In genomic region chr1:98333406-98333805, GRCh38 we compare ENCODE assay signal across 22 cellular contexts.
DNase-seq lines count a peak whose midpoint lies in the region; ATAC-seq and TF ChIP-seq lines count a peak whose summit lies in the region.
"Had no signal": no experiment of that assay in that cellular context is flagged by ENCODE, and none has a peak within 500 bp of the region (broad histone marks: within the 10 kb centered on the region; RNA-seq: fewer than 3 reads in every experiment).

No MANE protein-coding gene starts in this region.

- H2AK5ac ChIP-seq in IMR-90 (ENCODE audit: low read depth, low read length): 0 out of 2 replicates have a peak overlapping the region, but pooled peaks have one; percentile 7

- intact Hi-C loops in IMR-90 (cut with micrococcal nuclease): no loop called here
- intact Hi-C loops in PC-9 (cut with micrococcal nuclease; ENCODE audit: unreplicated experiment): no loop called here

- no peak for ATAC-seq in IMR-90 (ENCODE audit: low read depth)
- peak; percentile 38 for ATAC-seq in foreskin keratinocyte
- ATAC-seq in HG02970 (IDR thresholded peaks at IDR 0.05; ENCODE audit: low FRiP score, unreplicated experiment): no peak
- ATAC-seq in HG03108 (IDR thresholded peaks at IDR 0.05; ENCODE audit: unreplicated experiment): no peak
- ATAC-seq: GM12878 had no signal

- no peak overlapping the region for H3K23ac ChIP-seq in IMR-90 (ENCODE audit: low read depth, low read length)

- H2BK120ac ChIP-seq in IMR-90 (ENCODE audit: low read depth, low read length): no peak overlapping the region

- H4K20me1 ChIP-seq in IMR-90 (ENCODE audit: insufficient read depth, low read length) (no peaks in the 10 kb centered on the region), PC-9 (ENCODE audit: insufficient read depth) (no peaks in the 10 kb centered on the region)

- in situ Hi-C loops in IMR-90 (cut with MboI; ENCODE audit: low sequenced_read_pairs): no loop called here

- H3K9me3 Mint-ChIP-seq in progenitor cell of endocrine pancreas (ENCODE audit: low read depth): peaks cover 8% of the 10 kb centered on the region
- H3K9me3 Mint-ChIP-seq: T-helper 1 cell treated with Interleukin-12 subunit alpha and Interleukin-12 subunit beta and Interleukin-4 antibody, amounts not matched to agents 30 μg/mL and 1 μg/mL, for 36 hours had no signal

- H3K4me1 ChIP-seq in IMR-90 (ENCODE audit: control insufficient read depth, insufficient read depth, low read length): 0 out of 2 replicates have a peak, but pooled peaks cover 2% of the 10 kb centered on the region
- H3K4me1 ChIP-seq in PC-9 (replicated peaks; ENCODE audit: insufficient read depth): peaks cover 9% of the 10 kb centered on the region; the same call in 1 of the 2 replicates
- H3K4me1 ChIP-seq in foreskin keratinocyte: peaks cover 17% of the 10 kb centered on the region
- H3K4me1 ChIP-seq: Caco-2, HAP-1 had no signal

- H3K9me3 ChIP-seq in IMR-90 (ENCODE audit: control insufficient read depth, insufficient read depth, low read length) (no peaks in the 10 kb centered on the region), PC-9 (ENCODE audit: insufficient read depth, low read depth) (peaks cover 12% of the 10 kb centered on the region)
- H3K9me3 ChIP-seq: Caco-2, HAP-1, MG63 had no signal

- dilution Hi-C loops in IMR-90 (cut with HindIII; ENCODE audit: low sequenced_read_pairs, unreplicated experiment): no loop called here

- POLR2A ChIA-PET in IMR-90 (lab: Charles Lee; ENCODE audit: unreplicated experiment) (no interaction called here), PC-9 (lab: Charles Lee; ENCODE audit: unreplicated experiment) (no interaction called here)

- no peaks in the 10 kb centered on the region for H3F3A ChIP-seq in PC-9 (ENCODE audit: insufficient read depth, low read depth)

- no peak overlapping the region; the same call in 2 of the 3 replicates for H2BK15ac ChIP-seq in IMR-90 (ENCODE audit: low read depth, low read length)

- TF ChIP-seq CTCF in IMR-90 (conservative IDR thresholded peaks at IDR 0.05; ENCODE audit: low read depth, low read length) (no peak), PC-9 (conservative IDR thresholded peaks at IDR 0.05) (no peak), foreskin keratinocyte (conservative IDR thresholded peaks at IDR 0.05) (no peak), progenitor cell of endocrine pancreas (IDR thresholded peaks at IDR 0.05; ENCODE audit: unreplicated experiment) (no peak)

- H2BK20ac ChIP-seq in IMR-90 (ENCODE audit: low read depth, low read length): no peak overlapping the region

- BruUV-seq in IMR-90 (replicated peaks; lab: Mats Ljungman, UMichigan) (no TSS peak), PC-9 (replicated peaks; lab: Mats Ljungman, UMichigan) (no TSS peak)

- no peaks in the 10 kb centered on the region for H3K36me3 ChIP-seq in IMR-90 (ENCODE audit: control insufficient read depth, insufficient read depth, low read length)
- no peaks in the 10 kb centered on the region for H3K36me3 ChIP-seq in PC-9 (ENCODE audit: low read depth)
- H3K36me3 ChIP-seq: HAP-1, MG63 had no signal

- H3K9me2 ChIP-seq in PC-9 (ENCODE audit: insufficient read depth): 0 out of 2 replicates have a peak, but pooled peaks cover 3% of the 10 kb centered on the region

- no peak overlapping the region for H4K8ac ChIP-seq in IMR-90 (ENCODE audit: low read depth in 2 of 2, low read length in 2 of 2)

- no peak overlapping the region for H3K4me2 ChIP-seq in IMR-90 (ENCODE audit: low read depth, low read length)
- no peak overlapping the region for H3K4me2 ChIP-seq in PC-9

- H3K9me1 ChIP-seq in IMR-90 (ENCODE audit: insufficient read depth, low read length): no peaks in the 10 kb centered on the region

- CTCF ChIA-PET in IMR-90 (lab: Yijun Ruan, JAX) (no interaction called here), PC-9 (lab: Charles Lee) (no interaction called here)

- H3K4me3 Mint-ChIP-seq in progenitor cell of endocrine pancreas (ENCODE audit: low read depth): no peak overlapping the region
- H3K4me3 Mint-ChIP-seq: CD4-positive, CD25-positive, alpha-beta regulatory T cell; IgD-negative memory B cell; T-helper 1 cell treated with Interleukin-12 subunit alpha and Interleukin-12 subunit beta and Interleukin-4 antibody, amounts not matched to agents 30 μg/mL and 1 μg/mL, for 36 hours had no signal

- no peak overlapping the region for H3K4ac ChIP-seq in IMR-90 (ENCODE audit: low read depth, low read length)

- no peaks in the 10 kb centered on the region for H3K27me3 Mint-ChIP-seq in progenitor cell of endocrine pancreas
- H3K27me3 Mint-ChIP-seq: CD4-positive, CD25-positive, alpha-beta regulatory T cell; IgD-negative memory B cell had no signal

- H3K27me3 ChIP-seq in IMR-90 (ENCODE audit: control insufficient read depth, insufficient read depth, low read length) (no peaks in the 10 kb centered on the region), PC-9 (ENCODE audit: insufficient read depth, low read depth) (no peaks in the 10 kb centered on the region), foreskin keratinocyte (no peaks in the 10 kb centered on the region)
- H3K27me3 ChIP-seq: MG63 had no signal

- peak overlapping the region; percentile 1 for H3K27ac Mint-ChIP-seq in progenitor cell of endocrine pancreas
- H3K27ac Mint-ChIP-seq: CD4-positive, CD25-positive, alpha-beta regulatory T cell; IgD-negative memory B cell; T-helper 1 cell treated with Interleukin-12 subunit alpha and Interleukin-12 subunit beta and Interleukin-4 antibody, amounts not matched to agents 30 μg/mL and 1 μg/mL, for 36 hours had no signal

- WGBS in IMR-90 (ENCODE audit: extremely low coverage in 2 of 2, insufficient read length in 1 of 2), 2 experiments: 100% methylated on average over 2 of the region's 3 CpGs; no CpG with 5 or more reads in 1 of the 2 experiments

- H3K36me3 Mint-ChIP-seq in progenitor cell of endocrine pancreas (ENCODE audit: insufficient read depth): no peaks in the 10 kb centered on the region
- H3K36me3 Mint-ChIP-seq: CD4-positive, CD25-positive, alpha-beta regulatory T cell; IgD-negative memory B cell had no signal

- no peak overlapping the region for H3K14ac ChIP-seq in IMR-90 (replicated peaks; ENCODE audit: low read depth, low read length)

- peaks cover 17% of the 10 kb centered on the region for H3K4me1 Mint-ChIP-seq in progenitor cell of endocrine pancreas (ENCODE audit: low read depth)
- H3K4me1 Mint-ChIP-seq: CD4-positive, CD25-positive, alpha-beta regulatory T cell; IgD-negative memory B cell had no signal

- H3K4me3 ChIP-seq in IMR-90 (ENCODE audit: insufficient read depth, low read depth, low read length): no peak overlapping the region
- H3K4me3 ChIP-seq in PC-9: no peak overlapping the region
- H3K4me3 ChIP-seq: GM12878, HAP-1, MG63 had no signal

- H3K79me1 ChIP-seq in IMR-90 (ENCODE audit: low read depth in 1 of 2, low read length in 2 of 2): no peaks in the 10 kb centered on the region

- H3K9ac ChIP-seq in IMR-90 (ENCODE audit: low read depth, low read length): no peak overlapping the region

- no peak overlapping the region for H3K56ac ChIP-seq in IMR-90 (ENCODE audit: extremely low read depth, insufficient read depth, low read length)

- H4K91ac ChIP-seq in IMR-90 (ENCODE audit: insufficient read depth, low read depth, low read length): no peak overlapping the region

- TF ChIP-seq RAD21 in IMR-90 (IDR thresholded peaks at IDR 0.05; ENCODE audit: low read length): no peak

- H3K79me2 ChIP-seq in PC-9 (ENCODE audit: low read depth): no peaks in the 10 kb centered on the region

- DNase-seq in IMR-90 (no peak), PC-9 (no peak), foreskin keratinocyte (peak in 1 of 2 donors; percentile 59), progenitor cell of endocrine pancreas (ENCODE audit: low spot score, unreplicated experiment) (no peak), T-helper 2 cell (no peak)
- DNase-seq: Caco-2; CD4-positive, CD25-positive, alpha-beta regulatory T cell; DMS 273 treated with DMSO at 0.1 percent for 48 hours; DND-41; MG63; NCI-H1436 treated with DMSO at 0.1 percent for 48 hours; NCI-H1930; NCI-H226; NCI-H510A treated with DMSO at 0.1 percent for 48 hours; OCI-M1; Right ventricle myocardium superior had no signal

- H3K27ac ChIP-seq in IMR-90 (ENCODE audit: insufficient read depth, low read length): no peak overlapping the region
- H3K27ac ChIP-seq in PC-9: no peak overlapping the region
- H3K27ac ChIP-seq in foreskin keratinocyte: no peak overlapping the region

- H2BK5ac ChIP-seq in IMR-90 (ENCODE audit: low read depth, low read length, poor library complexity, severe bottlenecking): no peak overlapping the region

- no peak for TF ChIP-seq POLR2A in IMR-90 (IDR thresholded peaks at IDR 0.05; ENCODE audit: low read depth, low read length)

- no peak overlapping the region for H2AFZ ChIP-seq in IMR-90 (replicated peaks; ENCODE audit: low read length, poor library complexity)
- 0 out of 2 replicates have a peak overlapping the region, but pooled peaks have one; percentile 34 for H2AFZ ChIP-seq in PC-9

- no peak overlapping the region for H4K5ac ChIP-seq in IMR-90 (ENCODE audit: low read depth, low read length)

- no peak overlapping the region for H2AK9ac ChIP-seq in IMR-90 (replicated peaks; ENCODE audit: low read depth, low read length, poor library complexity)

- H3K18ac ChIP-seq in IMR-90 (ENCODE audit: low read depth, low read length): no peak overlapping the region

TF ChIP-seq in IMR-90, 13 proteins besides CTCF, POLR2A, EP300 and RAD21 (continues in another document):
- no peak for TF ChIP-seq CEBPB (IDR thresholded peaks at IDR 0.05; ENCODE audit: low read depth, low read length)
- no peak for TF ChIP-seq RCOR1 (IDR thresholded peaks at IDR 0.05; ENCODE audit: insufficient replicate concordance, low read length)
- TF ChIP-seq RFX5 (IDR thresholded peaks at IDR 0.05; ENCODE audit: low read depth, low read length): no peak
- no peak for TF ChIP-seq MAZ (IDR thresholded peaks at IDR 0.05; ENCODE audit: borderline replicate concordance, low read depth, low read length)
- no peak for TF ChIP-seq MXI1 (IDR thresholded peaks at IDR 0.05; ENCODE audit: borderline replicate concordance, low read depth, low read length)
- TF ChIP-seq MAFK (IDR thresholded peaks at IDR 0.05; ENCODE audit: low read depth, low read length): no peak
- no peak for TF ChIP-seq FOS (IDR thresholded peaks at IDR 0.05; ENCODE audit: low read depth, low read length)
- no peak for TF ChIP-seq USF2 (IDR thresholded peaks at IDR 0.05; ENCODE audit: low read depth, low read length)
